In genomic region chr1:28450561-28450960, GRCh38 we compare ENCODE assay signal across 1 cellular context.
TF ChIP-seq lines count a peak whose summit lies in the region.

No MANE protein-coding gene starts in this region.

TF ChIP-seq in GM23338, 12 proteins besides CTCF, POLR2A, EP300 and RAD21 (continued from another document):
- TF ChIP-seq REST (IDR thresholded peaks at IDR 0.05; ENCODE audit: unreplicated experiment) (no peak), ZNF331 (CRISPR knock-in tag; IDR thresholded peaks at IDR 0.05; ENCODE audit: low read depth) (no peak), NANOG (IDR thresholded peaks at IDR 0.05; ENCODE audit: borderline replicate concordance) (no peak), STAT1 (IDR thresholded peaks at IDR 0.05; ENCODE audit: unreplicated experiment) (no peak), EZH2phosphoT487 (IDR thresholded peaks at IDR 0.05; ENCODE audit: unreplicated experiment) (no peak), ZNF114 (CRISPR knock-in tag; IDR thresholded peaks at IDR 0.05) (no peak)
- TF ChIP-seq, protein P1, sequence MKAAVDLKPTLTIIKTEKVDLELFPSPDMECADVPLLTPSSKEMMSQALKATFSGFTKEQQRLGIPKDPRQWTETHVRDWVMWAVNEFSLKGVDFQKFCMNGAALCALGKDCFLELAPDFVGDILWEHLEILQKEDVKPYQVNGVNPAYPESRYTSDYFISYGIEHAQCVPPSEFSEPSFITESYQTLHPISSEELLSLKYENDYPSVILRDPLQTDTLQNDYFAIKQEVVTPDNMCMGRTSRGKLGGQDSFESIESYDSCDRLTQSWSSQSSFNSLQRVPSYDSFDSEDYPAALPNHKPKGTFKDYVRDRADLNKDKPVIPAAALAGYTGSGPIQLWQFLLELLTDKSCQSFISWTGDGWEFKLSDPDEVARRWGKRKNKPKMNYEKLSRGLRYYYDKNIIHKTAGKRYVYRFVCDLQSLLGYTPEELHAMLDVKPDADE (IDR thresholded peaks at IDR 0.05): no peak
- TF ChIP-seq, protein P2, sequence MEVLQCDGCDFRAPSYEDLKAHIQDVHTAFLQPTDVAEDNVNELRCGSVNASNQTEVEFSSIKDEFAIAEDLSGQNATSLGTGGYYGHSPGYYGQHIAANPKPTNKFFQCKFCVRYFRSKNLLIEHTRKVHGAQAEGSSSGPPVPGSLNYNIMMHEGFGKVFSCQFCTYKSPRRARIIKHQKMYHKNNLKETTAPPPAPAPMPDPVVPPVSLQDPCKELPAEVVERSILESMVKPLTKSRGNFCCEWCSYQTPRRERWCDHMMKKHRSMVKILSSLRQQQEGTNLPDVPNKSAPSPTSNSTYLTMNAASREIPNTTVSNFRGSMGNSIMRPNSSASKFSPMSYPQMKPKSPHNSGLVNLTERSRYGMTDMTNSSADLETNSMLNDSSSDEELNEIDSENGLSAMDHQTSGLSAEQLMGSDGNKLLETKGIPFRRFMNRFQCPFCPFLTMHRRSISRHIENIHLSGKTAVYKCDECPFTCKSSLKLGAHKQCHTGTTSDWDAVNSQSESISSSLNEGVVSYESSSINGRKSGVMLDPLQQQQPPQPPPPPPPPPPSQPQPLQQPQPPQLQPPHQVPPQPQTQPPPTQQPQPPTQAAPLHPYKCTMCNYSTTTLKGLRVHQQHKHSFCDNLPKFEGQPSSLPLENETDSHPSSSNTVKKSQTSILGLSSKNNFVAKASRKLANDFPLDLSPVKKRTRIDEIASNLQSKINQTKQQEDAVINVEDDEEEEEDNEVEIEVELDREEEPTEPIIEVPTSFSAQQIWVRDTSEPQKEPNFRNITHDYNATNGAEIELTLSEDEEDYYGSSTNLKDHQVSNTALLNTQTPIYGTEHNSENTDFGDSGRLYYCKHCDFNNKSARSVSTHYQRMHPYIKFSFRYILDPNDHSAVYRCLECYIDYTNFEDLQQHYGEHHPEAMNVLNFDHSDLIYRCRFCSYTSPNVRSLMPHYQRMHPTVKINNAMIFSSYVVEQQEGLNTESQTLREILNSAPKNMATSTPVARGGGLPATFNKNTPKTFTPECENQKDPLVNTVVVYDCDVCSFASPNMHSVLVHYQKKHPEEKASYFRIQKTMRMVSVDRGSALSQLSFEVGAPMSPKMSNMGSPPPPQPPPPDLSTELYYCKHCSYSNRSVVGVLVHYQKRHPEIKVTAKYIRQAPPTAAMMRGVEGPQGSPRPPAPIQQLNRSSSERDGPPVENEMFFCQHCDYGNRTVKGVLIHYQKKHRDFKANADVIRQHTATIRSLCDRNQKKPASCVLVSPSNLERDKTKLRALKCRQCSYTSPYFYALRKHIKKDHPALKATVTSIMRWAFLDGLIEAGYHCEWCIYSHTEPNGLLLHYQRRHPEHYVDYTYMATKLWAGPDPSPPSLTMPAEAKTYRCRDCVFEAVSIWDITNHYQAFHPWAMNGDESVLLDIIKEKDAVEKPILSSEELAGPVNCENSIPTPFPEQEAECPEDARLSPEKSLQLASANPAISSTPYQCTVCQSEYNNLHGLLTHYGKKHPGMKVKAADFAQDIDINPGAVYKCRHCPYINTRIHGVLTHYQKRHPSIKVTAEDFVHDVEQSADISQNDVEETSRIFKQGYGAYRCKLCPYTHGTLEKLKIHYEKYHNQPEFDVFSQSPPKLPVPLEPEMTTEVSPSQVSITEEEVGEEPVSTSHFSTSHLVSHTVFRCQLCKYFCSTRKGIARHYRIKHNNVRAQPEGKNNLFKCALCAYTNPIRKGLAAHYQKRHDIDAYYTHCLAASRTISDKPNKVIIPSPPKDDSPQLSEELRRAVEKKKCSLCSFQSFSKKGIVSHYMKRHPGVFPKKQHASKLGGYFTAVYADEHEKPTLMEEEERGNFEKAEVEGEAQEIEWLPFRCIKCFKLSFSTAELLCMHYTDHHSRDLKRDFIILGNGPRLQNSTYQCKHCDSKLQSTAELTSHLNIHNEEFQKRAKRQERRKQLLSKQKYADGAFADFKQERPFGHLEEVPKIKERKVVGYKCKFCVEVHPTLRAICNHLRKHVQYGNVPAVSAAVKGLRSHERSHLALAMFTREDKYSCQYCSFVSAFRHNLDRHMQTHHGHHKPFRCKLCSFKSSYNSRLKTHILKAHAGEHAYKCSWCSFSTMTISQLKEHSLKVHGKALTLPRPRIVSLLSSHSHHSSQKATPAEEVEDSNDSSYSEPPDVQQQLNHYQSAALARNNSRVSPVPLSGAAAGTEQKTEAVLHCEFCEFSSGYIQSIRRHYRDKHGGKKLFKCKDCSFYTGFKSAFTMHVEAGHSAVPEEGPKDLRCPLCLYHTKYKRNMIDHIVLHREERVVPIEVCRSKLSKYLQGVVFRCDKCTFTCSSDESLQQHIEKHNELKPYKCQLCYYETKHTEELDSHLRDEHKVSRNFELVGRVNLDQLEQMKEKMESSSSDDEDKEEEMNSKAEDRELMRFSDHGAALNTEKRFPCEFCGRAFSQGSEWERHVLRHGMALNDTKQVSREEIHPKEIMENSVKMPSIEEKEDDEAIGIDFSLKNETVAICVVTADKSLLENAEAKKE (CRISPR knock-in tag; IDR thresholded peaks at IDR 0.05): no peak
